Comparison of ENCODE assay signal across 12 cellular contexts in genomic region chr17:78022425-78022824, GRCh38.
"Had no signal": no experiment of that assay in that cellular context is flagged by ENCODE, and none has a peak within 500 bp of the region (broad histone marks: within the 10 kb centered on the region; RNA-seq: fewer than 3 reads in every experiment).

No MANE protein-coding gene starts in this region.

- H3K9me3 ChIP-seq: pancreas, stomach had no signal

- H3K27me3 Mint-ChIP-seq: central memory CD8-positive, alpha-beta T cell had no signal

- H3K27me3 ChIP-seq: pancreas, stomach had no signal

- H3K27ac ChIP-seq: pancreas, stomach, VCaP had no signal

- H3K4me3 ChIP-seq: lung, pancreas, stomach had no signal

- H3K4me1 ChIP-seq: pancreas had no signal

- H3K9me3 Mint-ChIP-seq: central memory CD8-positive, alpha-beta T cell had no signal

- DNase-seq: activated effector memory CD4-positive, alpha-beta T cell treated with anti-CD3 and anti-CD28 coated beads, Interleukin-2, amount 50 U/mL, for 16 hours; activated T-cell treated with anti-CD3 and anti-CD28 coated beads for 4 hours; cortex of kidney; effector memory CD4-positive, alpha-beta T cell; left cardiac atrium; midbrain; pancreas; stomach; T-helper 9 cell had no signal

- H3K4me3 Mint-ChIP-seq: central memory CD8-positive, alpha-beta T cell had no signal

- ATAC-seq: left cardiac atrium, pancreas had no signal

- H3K36me3 ChIP-seq: pancreas had no signal
